2 cellular contexts compared by ENCODE assay signal in the genomic region with DNA sequence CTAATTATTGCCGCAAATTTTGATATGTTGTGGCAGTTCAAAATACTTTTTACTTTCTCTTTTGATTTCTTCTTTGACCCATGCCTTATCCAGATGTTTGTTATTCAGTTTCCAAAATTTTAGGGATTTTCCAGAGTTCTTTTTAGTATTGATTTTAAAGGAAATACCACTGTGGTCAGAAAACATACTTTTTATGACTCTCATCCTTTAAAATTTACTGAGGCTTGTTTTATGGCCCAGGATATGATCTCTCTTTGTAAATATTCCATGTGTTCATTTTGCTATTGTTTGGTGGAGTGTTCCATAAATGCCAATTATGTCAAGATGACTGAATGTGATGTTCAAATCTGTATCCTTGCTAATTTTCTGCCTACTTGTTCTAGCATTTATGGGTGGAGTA.
A peak's percentile ranks its signal among the peaks of the same experiment; 100 is the strongest.
TF ChIP-seq lines count a peak whose summit lies in the region.

No MANE protein-coding gene starts in this region.

TF ChIP-seq in SK-N-SH, 30 proteins besides CTCF, POLR2A, EP300 and RAD21 (continued from another document and continues in another):
- TF ChIP-seq PBX3 (IDR thresholded peaks at IDR 0.05) (peak; percentile 84), POLR2AphosphoS5 (IDR thresholded peaks at IDR 0.05; ENCODE audit: low read depth, low read length) (peak; percentile 15; the same call in 1 of the 2 replicates), NFIC (IDR thresholded peaks at IDR 0.05; ENCODE audit: borderline replicate concordance) (peak; percentile 61; the same call in 1 of the 2 replicates), TCF12 (IDR thresholded peaks at IDR 0.05) (peak; percentile 84), RCOR1 (IDR thresholded peaks at IDR 0.05; ENCODE audit: low read length) (no peak), GATA2 (CRISPR knock-in tag; IDR thresholded peaks at IDR 0.05) (no peak), RFX5 (IDR thresholded peaks at IDR 0.05; ENCODE audit: low read length) (no peak), MEF2A (IDR thresholded peaks at IDR 0.05; ENCODE audit: borderline replicate concordance, low read depth) (0 out of 2 replicates have a peak, but pooled peaks have one; percentile 23), NRF1 (IDR thresholded peaks at IDR 0.05; ENCODE audit: low read depth, low read length) (no peak), TAF1 (IDR thresholded peaks at IDR 0.05; ENCODE audit: borderline replicate concordance, low read depth, low read length) (no peak), FOXM1 (IDR thresholded peaks at IDR 0.05; ENCODE audit: low read depth) (peak; percentile 55; the same call in 1 of the 2 replicates), TEAD4 (IDR thresholded peaks at IDR 0.05; ENCODE audit: borderline replicate concordance, insufficient read depth) (peak; percentile 79), GABPA (IDR thresholded peaks at IDR 0.05; ENCODE audit: low read depth) (no peak), YY1 (IDR thresholded peaks at IDR 0.05; ENCODE audit: low read depth) (no peak), MXI1 (IDR thresholded peaks at IDR 0.05; ENCODE audit: low read depth, low read length) (no peak), RXRA (IDR thresholded peaks at IDR 0.05; ENCODE audit: borderline replicate concordance, low read depth) (peak; percentile 61; the same call in 1 of the 2 replicates), SMC3 (IDR thresholded peaks at IDR 0.05; ENCODE audit: low read depth, low read length) (no peak), JUND (IDR thresholded peaks at IDR 0.05) (peak; percentile 76), IRF3 (IDR thresholded peaks at IDR 0.05; ENCODE audit: low read depth, low read length) (no peak), ELF1 (IDR thresholded peaks at IDR 0.05) (no peak), ZBTB33 (IDR thresholded peaks at IDR 0.05; ENCODE audit: borderline replicate concordance, low read depth) (0 out of 2 replicates have a peak, but pooled peaks have one; percentile 33), SIN3A (IDR thresholded peaks at IDR 0.05; ENCODE audit: borderline replicate concordance, low read depth, low read length) (no peak)
- TF ChIP-seq, protein P1, sequence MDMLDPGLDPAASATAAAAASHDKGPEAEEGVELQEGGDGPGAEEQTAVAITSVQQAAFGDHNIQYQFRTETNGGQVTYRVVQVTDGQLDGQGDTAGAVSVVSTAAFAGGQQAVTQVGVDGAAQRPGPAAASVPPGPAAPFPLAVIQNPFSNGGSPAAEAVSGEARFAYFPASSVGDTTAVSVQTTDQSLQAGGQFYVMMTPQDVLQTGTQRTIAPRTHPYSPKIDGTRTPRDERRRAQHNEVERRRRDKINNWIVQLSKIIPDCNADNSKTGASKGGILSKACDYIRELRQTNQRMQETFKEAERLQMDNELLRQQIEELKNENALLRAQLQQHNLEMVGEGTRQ (IDR thresholded peaks at IDR 0.05; ENCODE audit: borderline replicate concordance, low read depth, low read length) = no peak
- TF ChIP-seq, protein P2, sequence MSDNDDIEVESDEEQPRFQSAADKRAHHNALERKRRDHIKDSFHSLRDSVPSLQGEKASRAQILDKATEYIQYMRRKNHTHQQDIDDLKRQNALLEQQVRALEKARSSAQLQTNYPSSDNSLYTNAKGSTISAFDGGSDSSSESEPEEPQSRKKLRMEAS (IDR thresholded peaks at IDR 0.05; ENCODE audit: low read depth) = peak; percentile 84

TF ChIP-seq in SK-N-SH treated with all-trans-retinoic acid at 6 μM for 48 hours, 23 proteins besides CTCF, POLR2A, EP300 and RAD21 (continued from another document):
- no peak for TF ChIP-seq OSR1 (CRISPR knock-in tag; IDR thresholded peaks at IDR 0.05)
- no peak for TF ChIP-seq SNAI2 (CRISPR knock-in tag; IDR thresholded peaks at IDR 0.05)
- TF ChIP-seq, protein P3, sequence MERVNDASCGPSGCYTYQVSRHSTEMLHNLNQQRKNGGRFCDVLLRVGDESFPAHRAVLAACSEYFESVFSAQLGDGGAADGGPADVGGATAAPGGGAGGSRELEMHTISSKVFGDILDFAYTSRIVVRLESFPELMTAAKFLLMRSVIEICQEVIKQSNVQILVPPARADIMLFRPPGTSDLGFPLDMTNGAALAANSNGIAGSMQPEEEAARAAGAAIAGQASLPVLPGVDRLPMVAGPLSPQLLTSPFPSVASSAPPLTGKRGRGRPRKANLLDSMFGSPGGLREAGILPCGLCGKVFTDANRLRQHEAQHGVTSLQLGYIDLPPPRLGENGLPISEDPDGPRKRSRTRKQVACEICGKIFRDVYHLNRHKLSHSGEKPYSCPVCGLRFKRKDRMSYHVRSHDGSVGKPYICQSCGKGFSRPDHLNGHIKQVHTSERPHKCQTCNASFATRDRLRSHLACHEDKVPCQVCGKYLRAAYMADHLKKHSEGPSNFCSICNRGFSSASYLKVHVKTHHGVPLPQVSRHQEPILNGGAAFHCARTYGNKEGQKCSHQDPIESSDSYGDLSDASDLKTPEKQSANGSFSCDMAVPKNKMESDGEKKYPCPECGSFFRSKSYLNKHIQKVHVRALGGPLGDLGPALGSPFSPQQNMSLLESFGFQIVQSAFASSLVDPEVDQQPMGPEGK (CRISPR knock-in tag; IDR thresholded peaks at IDR 0.05; ENCODE audit: borderline replicate concordance) = no peak
- TF ChIP-seq ZNF565 (CRISPR knock-in tag; conservative IDR thresholded peaks at IDR 0.05; ENCODE audit: low read depth) = no peak
- TF ChIP-seq ZNF70 (CRISPR knock-in tag; IDR thresholded peaks at IDR 0.05) = no peak
- no peak for TF ChIP-seq BACH2 (CRISPR knock-in tag; IDR thresholded peaks at IDR 0.05; ENCODE audit: borderline replicate concordance)
